11 cellular contexts compared by ENCODE assay signal in the genomic region with DNA sequence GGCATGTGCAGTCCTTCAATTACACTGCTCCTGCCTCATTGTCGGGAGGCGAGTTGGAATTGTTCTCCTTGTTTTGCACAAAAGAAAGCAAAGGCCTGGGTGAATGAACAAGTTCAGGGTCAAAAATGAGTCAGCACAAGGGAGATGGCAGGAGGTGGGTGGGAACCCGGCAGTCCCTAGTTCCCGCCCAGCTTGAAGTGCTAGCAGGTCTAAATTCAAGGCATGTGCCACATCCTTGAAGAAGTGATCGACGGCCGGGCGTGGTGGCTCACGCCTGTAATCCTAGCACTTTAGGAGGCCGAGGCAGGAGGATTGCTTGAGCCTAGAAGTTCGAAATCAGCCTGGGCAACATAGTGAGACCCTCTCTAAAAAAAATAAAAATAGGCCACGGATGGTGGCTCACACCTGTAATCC. TPM values are rescaled to one million over a fixed set of nuclear protein-coding genes. Genes with fewer than 3 reads are reported as not detected.
DNase-seq lines count a peak whose midpoint lies in the region; ATAC-seq and TF ChIP-seq lines count a peak whose summit lies in the region.
"Had no signal": no experiment of that assay in that cellular context is flagged by ENCODE, and none has a peak within 500 bp of the region (broad histone marks: within the 10 kb centered on the region; RNA-seq: fewer than 3 reads in every experiment).

No MANE protein-coding gene starts in this region.

- H3K27me3 Mint-ChIP-seq in activated T-helper 2 cell treated with anti-CD3 and anti-CD28 coated beads, Interferon-gamma antibody, Interleukin-2, Interleukin-4, amounts not matched to agents 10 μg/mL and 5 μg/mL and 100 μg/mL, durations not matched to agents 14 hours and 24 hours and 36 hours (ENCODE audit: low read depth), result no peaks in the 10 kb centered on the region

- H3K4me3 ChIP-seq in RWPE2 (ENCODE audit: severe bottlenecking) (no peak overlapping the region), retinal pigment epithelial cell (ENCODE audit: low read length) (no peak overlapping the region)

- ATAC-seq in RWPE2 (ENCODE audit: low read depth), result peak; percentile 52; the same call in 2 of the 3 replicates

- H3K4me1 Mint-ChIP-seq in activated T-helper 2 cell treated with anti-CD3 and anti-CD28 coated beads, Interferon-gamma antibody, Interleukin-2, Interleukin-4, amounts not matched to agents 10 μg/mL and 5 μg/mL and 100 μg/mL, durations not matched to agents 14 hours and 24 hours and 36 hours (ENCODE audit: low read depth), result peaks cover 42% of the 10 kb centered on the region

- H3K36me3 Mint-ChIP-seq in activated T-helper 2 cell treated with anti-CD3 and anti-CD28 coated beads, Interferon-gamma antibody, Interleukin-2, Interleukin-4, amounts not matched to agents 10 μg/mL and 5 μg/mL and 100 μg/mL, durations not matched to agents 14 hours and 24 hours and 36 hours (ENCODE audit: low read depth), result no peaks in the 10 kb centered on the region

- H3K4me1 ChIP-seq in RWPE2 (ENCODE audit: insufficient read depth, poor library complexity, severe bottlenecking), result peaks cover 18% of the 10 kb centered on the region

- no peak overlapping the region for H3K27ac Mint-ChIP-seq in activated T-helper 2 cell treated with anti-CD3 and anti-CD28 coated beads, Interferon-gamma antibody, Interleukin-2, Interleukin-4, amounts not matched to agents 10 μg/mL and 5 μg/mL and 100 μg/mL, durations not matched to agents 14 hours and 24 hours and 36 hours

- H3K36me3 ChIP-seq in RWPE2 (ENCODE audit: low read depth), result no peaks in the 10 kb centered on the region

- no peaks in the 10 kb centered on the region for H3K27me3 ChIP-seq in RWPE2 (ENCODE audit: insufficient read depth, poor library complexity, severe bottlenecking)

- no peak overlapping the region for H3K4me3 Mint-ChIP-seq in activated T-helper 2 cell treated with anti-CD3 and anti-CD28 coated beads, Interferon-gamma antibody, Interleukin-2, Interleukin-4, amounts not matched to agents 10 μg/mL and 5 μg/mL and 100 μg/mL, durations not matched to agents 14 hours and 24 hours and 36 hours (ENCODE audit: low read depth)

- peak; percentile 61 for DNase-seq in HK-2 (ENCODE audit: unreplicated experiment)
- DNase-seq in RWPE2 (ENCODE audit: low spot score), result no peak
- DNase-seq in fibroblast of peridontal ligament (ENCODE audit: extremely low read depth), result peak; percentile 35
- DNase-seq in retinal pigment epithelial cell (ENCODE audit: low read depth), result peak; percentile 58
- no peak for DNase-seq in NCI-H187 (lab: John Stamatoyannopoulos, UW)
- DNase-seq in ureter (ENCODE audit: low spot score), result no peak
- no peak for DNase-seq in NCI-H2107 (lab: John Stamatoyannopoulos, UW)
- DNase-seq in activated T-helper 2 cell treated with anti-CD3 and anti-CD28 coated beads, Interferon-gamma antibody, Interleukin-2, Interleukin-4, amounts not matched to agents 10 μg/mL and 5 μg/mL and 100 μg/mL, durations not matched to agents 14 hours and 24 hours and 36 hours (ENCODE audit: low spot score), result no peak
- DNase-seq: cortex of kidney, GF-D8, SHP77 treated with DMSO at 0.1 percent for 48 hours had no signal

- no peaks in the 10 kb centered on the region for H3K9me3 ChIP-seq in RWPE2 (ENCODE audit: severe bottlenecking)

- TF ChIP-seq CTCF in RWPE2 (IDR thresholded peaks at IDR 0.05; ENCODE audit: poor library complexity, severe bottlenecking) (no peak), retinal pigment epithelial cell (conservative IDR thresholded peaks at IDR 0.05; ENCODE audit: low read depth, low read length) (no peak)

- intact Hi-C loops in activated T-helper 2 cell treated with anti-CD3 and anti-CD28 coated beads, Interferon-gamma antibody, Interleukin-2, Interleukin-4, amounts not matched to agents 10 μg/mL and 5 μg/mL and 100 μg/mL, durations not matched to agents 14 hours and 24 hours and 36 hours (cut with micrococcal nuclease), result no loop called here

- H3K9me3 Mint-ChIP-seq in activated T-helper 2 cell treated with anti-CD3 and anti-CD28 coated beads, Interferon-gamma antibody, Interleukin-2, Interleukin-4, amounts not matched to agents 10 μg/mL and 5 μg/mL and 100 μg/mL, durations not matched to agents 14 hours and 24 hours and 36 hours, result no peaks in the 10 kb centered on the region

- peak overlapping the region; percentile 1 for H3K27ac ChIP-seq in RWPE2 (ENCODE audit: poor library complexity, severe bottlenecking)

RNA-seq across cellular contexts. Expression of a gene that starts 34.3 kb away (rescaled TPM):
- 33.6 TPM for total RNA-seq in ureter
- total RNA-seq in activated T-helper 2 cell treated with anti-CD3 and anti-CD28 coated beads, Interferon-gamma antibody, Interleukin-2, Interleukin-4, amounts not matched to agents 10 μg/mL and 5 μg/mL and 100 μg/mL, durations not matched to agents 14 hours and 24 hours and 36 hours, result 93.2 and 94.6 TPM in 2 replicates

Comparison
In these comparisons a context has a peak if more than half of its experiments do, and no peak if none do; other contexts are left out.
1. DNase-seq: peak in HK-2 (single experiment), fibroblast of peridontal ligament (single experiment) and retinal pigment epithelial cell (single experiment); none in RWPE2 (single experiment), NCI-H187 (0 of 2), ureter (single experiment), NCI-H2107 (single experiment) and activated T-helper 2 cell treated with anti-CD3 and anti-CD28 coated beads, Interferon-gamma antibody, Interleukin-2, Interleukin-4, amounts not matched to agents 10 μg/mL and 5 μg/mL and 100 μg/mL, durations not matched to agents 14 hours and 24 hours and 36 hours (single experiment).